16 cellular contexts compared by ENCODE assay signal in genomic region chr5:143140492-143141231, GRCh38.
A peak's percentile ranks its signal among the peaks of the same experiment; 100 is the strongest.
DNase-seq lines count a peak whose midpoint lies in the region; ATAC-seq and TF ChIP-seq lines count a peak whose summit lies in the region.
"Had no signal": no experiment of that assay in that cellular context is flagged by ENCODE, and none has a peak within 500 bp of the region (broad histone marks: within the 10 kb centered on the region; RNA-seq: fewer than 3 reads in every experiment).

No MANE protein-coding gene starts in this region.

- H3K4me1 Mint-ChIP-seq in activated CD8-positive, alpha-beta T cell treated with anti-CD3 and anti-CD28 coated beads for 36 hours (ENCODE audit: low read depth), result peaks cover 8% of the 10 kb centered on the region
- H3K4me1 Mint-ChIP-seq: GM23338 had no signal

- no peaks in the 10 kb centered on the region for H3K9me3 Mint-ChIP-seq in activated CD8-positive, alpha-beta T cell treated with anti-CD3 and anti-CD28 coated beads for 36 hours
- H3K9me3 Mint-ChIP-seq: activated naive CD8-positive, alpha-beta T cell treated with anti-CD3 and anti-CD28 coated beads for 36 hours; GM23338; stimulated activated naive CD8-positive, alpha-beta T cell treated with anti-CD3 and anti-CD28 coated beads, Interleukin-15, amount 100 ng/mL, for 72 hours had no signal

- H3K27ac ChIP-seq in HEK293 (ENCODE audit: extremely low read depth, low read depth, low read length), result no peak overlapping the region
- peak overlapping the region; percentile 72 for H3K27ac ChIP-seq in VCaP
- H3K27ac ChIP-seq in psoas muscle, result peak overlapping the region; percentile 94
- H3K27ac ChIP-seq: skin epidermis had no signal

- POLR2A ChIA-PET in HEK293 (lab: Yijun Ruan, JAX), result no interaction called here
- POLR2A ChIA-PET in activated CD8-positive, alpha-beta T cell treated with anti-CD3 and anti-CD28 coated beads for 36 hours (lab: Charles Lee), result no interaction called here

- DNase-seq in NCI-H2081 treated with DMSO at 0.1 percent for 48 hours (lab: John Stamatoyannopoulos, UW), result peak; percentile 53
- DNase-seq in psoas muscle, result peak in 1 of 2 donors; percentile 74
- no peak for DNase-seq in activated T-cell treated with anti-CD3 and anti-CD28 coated beads, Interleukin-2, amount 50 U/mL, for 48 hours
- DNase-seq in activated CD8-positive, alpha-beta T cell treated with anti-CD3 and anti-CD28 coated beads for 36 hours, result no peak
- DNase-seq in effector CD8-positive, alpha-beta T cell (lab: John Stamatoyannopoulos, UW), result no peak
- DNase-seq: activated CD4-positive, CD25-positive, alpha-beta regulatory T cell treated with anti-CD3 and anti-CD28 coated beads, Interleukin-2, amount 50 U/mL, for 72 hours; activated naive CD8-positive, alpha-beta T cell treated with anti-CD3 and anti-CD28 coated beads for 36 hours; activated T-cell treated with anti-CD3 and anti-CD28 coated beads for 4 hours; IMR-90; stimulated activated naive CD8-positive, alpha-beta T cell treated with anti-CD3 and anti-CD28 coated beads, Interleukin-15, amount 100 ng/mL, for 72 hours had no signal

- H3K9me3 ChIP-seq in HEK293 (ENCODE audit: control insufficient read depth, insufficient read depth, low read depth, low read length) (no peaks in the 10 kb centered on the region), psoas muscle (no peaks in the 10 kb centered on the region)

- no peak overlapping the region for H3K4me3 ChIP-seq in HEK293 (ENCODE audit: low read depth, low read length)
- no peak overlapping the region for H3K4me3 ChIP-seq in psoas muscle
- H3K4me3 ChIP-seq: GM23338, skin epidermis had no signal

- H3K36me3 ChIP-seq in HEK293 (ENCODE audit: control insufficient read depth in 2 of 2, insufficient read depth in 1 of 2, low read length in 2 of 2) (no peaks in the 10 kb centered on the region), psoas muscle (ENCODE audit: insufficient read depth in 1 of 2, low read depth in 1 of 2) (no peaks in the 10 kb centered on the region)

- no peaks in the 10 kb centered on the region for H3K27me3 ChIP-seq in psoas muscle (ENCODE audit: insufficient read depth in 3 of 3, low read length in 2 of 3)

- CTCF ChIA-PET in HEK293 (lab: Yijun Ruan, JAX), result interaction anchor here (0.9 kb wide), 1 partner anchor 35 kb away, joined by 3 read pairs; no protein-coding TSS in a partner anchor
- CTCF ChIA-PET in activated CD8-positive, alpha-beta T cell treated with anti-CD3 and anti-CD28 coated beads for 36 hours (lab: Charles Lee), result no interaction called here

- intact Hi-C loops in psoas muscle (cut with DNase I), result loop anchor here in 1 of 2 donors (5.0 kb wide), 1 partner anchor 37 kb away; no protein-coding TSS in a partner anchor
- intact Hi-C loops in activated CD8-positive, alpha-beta T cell treated with anti-CD3 and anti-CD28 coated beads for 36 hours (cut with micrococcal nuclease), result no loop called here

- no peaks in the 10 kb centered on the region for H3K27me3 Mint-ChIP-seq in activated CD8-positive, alpha-beta T cell treated with anti-CD3 and anti-CD28 coated beads for 36 hours
- H3K27me3 Mint-ChIP-seq: activated naive CD8-positive, alpha-beta T cell treated with anti-CD3 and anti-CD28 coated beads for 36 hours; stimulated activated naive CD8-positive, alpha-beta T cell treated with anti-CD3 and anti-CD28 coated beads, Interleukin-15, amount 100 ng/mL, for 72 hours had no signal

- no peak overlapping the region for H3K4me3 Mint-ChIP-seq in activated CD8-positive, alpha-beta T cell treated with anti-CD3 and anti-CD28 coated beads for 36 hours
- H3K4me3 Mint-ChIP-seq: activated naive CD8-positive, alpha-beta T cell treated with anti-CD3 and anti-CD28 coated beads for 36 hours; GM23338; stimulated activated naive CD8-positive, alpha-beta T cell treated with anti-CD3 and anti-CD28 coated beads, Interleukin-15, amount 100 ng/mL, for 72 hours had no signal

- ATAC-seq in psoas muscle, result peak; percentile 69 to 82 (median 76)
- no peak for ATAC-seq in HG03354 (IDR thresholded peaks at IDR 0.05; ENCODE audit: poor library complexity, severe bottlenecking, unreplicated experiment)
- no peak for ATAC-seq in activated CD8-positive, alpha-beta T cell treated with anti-CD3 and anti-CD28 coated beads for 36 hours
- ATAC-seq: GM23338; Panc1; stimulated activated naive CD8-positive, alpha-beta T cell treated with anti-CD3 and anti-CD28 coated beads, Interleukin-15, amount 100 ng/mL, for 72 hours had no signal

- WGBS in psoas muscle, 3 donors, result 30 to 47% (median 30%) methylated on average over 9 of the region's 9 CpGs

- H3K36me3 Mint-ChIP-seq in activated CD8-positive, alpha-beta T cell treated with anti-CD3 and anti-CD28 coated beads for 36 hours (ENCODE audit: low read depth), result peaks cover 3% of the 10 kb centered on the region

- no peak overlapping the region for H3K27ac Mint-ChIP-seq in activated CD8-positive, alpha-beta T cell treated with anti-CD3 and anti-CD28 coated beads for 36 hours
- H3K27ac Mint-ChIP-seq: activated naive CD8-positive, alpha-beta T cell treated with anti-CD3 and anti-CD28 coated beads for 36 hours; GM23338; stimulated activated naive CD8-positive, alpha-beta T cell treated with anti-CD3 and anti-CD28 coated beads, Interleukin-15, amount 100 ng/mL, for 72 hours had no signal

- no peak for TF ChIP-seq CTCF in HEK293 (tag by site-specific recombination; IDR thresholded peaks at IDR 0.05)
- TF ChIP-seq CTCF in VCaP (conservative IDR thresholded peaks at IDR 0.05), result no peak
- TF ChIP-seq CTCF in psoas muscle (IDR thresholded peaks at IDR 0.05), result no peak
- TF ChIP-seq CTCF in activated CD8-positive, alpha-beta T cell treated with anti-CD3 and anti-CD28 coated beads for 36 hours (IDR thresholded peaks at IDR 0.05), result no peak

- H3K4me1 ChIP-seq in HEK293 (ENCODE audit: control insufficient read depth, insufficient read depth, low read length) (peaks cover 11% of the 10 kb centered on the region), psoas muscle (peaks cover 71% of the 10 kb centered on the region)

TF ChIP-seq in HEK293, 187 proteins besides CTCF, POLR2A, EP300 and RAD21 (continues in another document):
- TF ChIP-seq ZNF791 (tag by site-specific recombination; IDR thresholded peaks at IDR 0.05) (no peak), ZNF510 (tag by site-specific recombination; IDR thresholded peaks at IDR 0.05; ENCODE audit: insufficient replicate concordance) (no peak), ZNF521 (tag by site-specific recombination; IDR thresholded peaks at IDR 0.05) (no peak), ZNF23 (tag by site-specific recombination; IDR thresholded peaks at IDR 0.05; ENCODE audit: borderline replicate concordance) (no peak), YY1 (tag by site-specific recombination; IDR thresholded peaks at IDR 0.05) (no peak), ZNF629 (tag by site-specific recombination; IDR thresholded peaks at IDR 0.05) (no peak), ZNF155 (tag by site-specific recombination; IDR thresholded peaks at IDR 0.05) (no peak), ZBTB20 (tag by site-specific recombination; IDR thresholded peaks at IDR 0.05) (peak; percentile 37; the same call in 1 of the 2 replicates), ZNF513 (tag by site-specific recombination; IDR thresholded peaks at IDR 0.05) (no peak), KLF7 (tag by site-specific recombination; IDR thresholded peaks at IDR 0.05; ENCODE audit: borderline replicate concordance) (no peak), YY2 (tag by site-specific recombination; IDR thresholded peaks at IDR 0.05) (0 out of 2 replicates have a peak, but pooled peaks have one; percentile 34), KLF1 (tag by site-specific recombination; IDR thresholded peaks at IDR 0.05) (peak; percentile 43), ZSCAN23 (tag by site-specific recombination; IDR thresholded peaks at IDR 0.05) (no peak), FEZF1 (tag by site-specific recombination; IDR thresholded peaks at IDR 0.05) (peak; percentile 74), ZFP69B (tag by site-specific recombination; IDR thresholded peaks at IDR 0.05) (no peak), PRDM4 (tag by site-specific recombination; IDR thresholded peaks at IDR 0.05) (no peak), ZBTB8A (tag by site-specific recombination; IDR thresholded peaks at IDR 0.05) (peak; percentile 35; the same call in 1 of the 2 replicates), ZNF266 (tag by site-specific recombination; IDR thresholded peaks at IDR 0.05; ENCODE audit: low read depth) (no peak), KLF16 (tag by site-specific recombination; IDR thresholded peaks at IDR 0.05) (no peak)

Comparison
In these comparisons a context has a peak if more than half of its experiments do, and no peak if none do; other contexts are left out.
1. ATAC-seq: peak in psoas muscle (4 of 4); none in HG03354 (single experiment) and activated CD8-positive, alpha-beta T cell treated with anti-CD3 and anti-CD28 coated beads for 36 hours (single experiment).